ENCODE assay signal across 8 cellular contexts in the genomic region with DNA sequence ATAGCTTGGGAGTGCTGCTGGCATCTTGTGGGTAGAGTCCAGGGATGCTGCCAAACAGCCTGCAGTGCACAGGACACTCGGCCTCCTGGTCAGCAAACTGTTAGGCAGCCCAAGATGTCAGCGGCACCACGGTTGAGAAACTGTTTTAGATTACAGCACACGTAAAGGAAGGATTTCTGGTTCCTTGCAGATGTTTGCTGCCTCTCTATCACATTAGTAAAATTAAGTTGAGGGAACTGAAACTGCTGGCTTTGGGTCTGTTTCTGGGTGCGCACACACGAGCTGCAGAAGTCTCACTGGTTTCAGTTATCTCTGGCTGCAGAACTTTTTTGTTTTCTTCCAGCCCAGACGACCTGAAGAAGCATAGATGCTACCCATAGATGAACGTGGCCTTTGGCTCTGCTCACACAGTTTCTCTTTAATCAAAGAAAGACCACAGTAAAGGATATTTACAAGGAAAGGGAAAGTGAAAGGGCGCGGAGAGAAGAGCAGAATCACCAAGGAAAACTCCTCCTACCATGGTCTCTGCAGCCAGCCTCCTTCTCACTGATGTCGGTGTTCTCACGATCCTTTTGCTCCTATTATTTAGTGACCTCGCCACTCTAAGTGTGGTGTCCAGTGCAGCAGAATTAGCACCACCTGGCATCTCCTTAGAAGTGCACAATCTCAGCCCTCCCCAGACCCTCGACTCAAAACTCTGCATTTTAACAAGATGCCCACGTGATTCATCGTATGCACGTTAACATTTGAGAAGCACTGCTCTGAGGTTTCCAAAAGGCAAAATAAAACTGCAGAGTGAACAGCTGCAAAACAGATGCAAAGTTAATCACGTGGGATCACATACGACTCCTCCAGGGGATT. TPM values are rescaled to one million over a fixed set of nuclear protein-coding genes. Genes with fewer than 3 reads are reported as not detected.
DNase-seq lines count a peak whose midpoint lies in the region; ATAC-seq and TF ChIP-seq lines count a peak whose summit lies in the region.

No MANE protein-coding gene starts in this region.

- H3K56ac ChIP-seq in mesendoderm (ENCODE audit: low read length): no peak overlapping the region

- peaks cover 37% of the 10 kb centered on the region for H3K4me1 ChIP-seq in lower lobe of right lung
- H3K4me1 ChIP-seq in upper lobe of left lung: peaks cover 23 to 37% (median 27%) of the 10 kb centered on the region in 4 donors
- peaks cover 7% of the 10 kb centered on the region for H3K4me1 ChIP-seq in mesendoderm (ENCODE audit: control insufficient read depth, low read depth, low read length)

- WGBS in upper lobe of left lung, 2 donors: 17 to 24% methylated on average over 19 of the region's 19 CpGs
- no CpG with 5 or more reads among the region's 19 CpGs for WGBS in mesendoderm (ENCODE audit: extremely low coverage, insufficient coverage, low lambda C conversion rate)

- H3K4me2 ChIP-seq in mesendoderm (ENCODE audit: low read length): no peak overlapping the region

- H3K23ac ChIP-seq in mesendoderm (ENCODE audit: low read length): no peak overlapping the region

- H3K79me1 ChIP-seq in mesendoderm (ENCODE audit: low read length): no peaks in the 10 kb centered on the region

- H3K9ac ChIP-seq in mesendoderm (ENCODE audit: low read length): no peak overlapping the region

- in situ Hi-C loops in astrocyte of the spinal cord (cut with HindIII; ENCODE audit: low sequenced_read_pairs): no loop called here

- H3K4me3 ChIP-seq in astrocyte of the spinal cord (ENCODE audit: low read depth, low read length) (peak overlapping the region; percentile 26), lower lobe of right lung (peak overlapping the region; percentile 53), upper lobe of left lung (peak overlapping the region; percentile 28 to 51 (median 42)), mesendoderm (ENCODE audit: low read length) (no peak overlapping the region)

- TF ChIP-seq POLR2A in upper lobe of left lung (IDR thresholded peaks at IDR 0.05): peak in 1 of 4 donors; percentile 13

- TF ChIP-seq CTCF in astrocyte of the spinal cord (IDR thresholded peaks at IDR 0.05; ENCODE audit: low read depth, low read length) (no peak), lower lobe of right lung (IDR thresholded peaks at IDR 0.05) (no peak), upper lobe of left lung (IDR thresholded peaks at IDR 0.05) (no peak)

- H3K27ac ChIP-seq in lower lobe of right lung: peak overlapping the region; percentile 91
- peak overlapping the region; percentile 87 to 96 (median 90) for H3K27ac ChIP-seq in upper lobe of left lung
- no peak overlapping the region for H3K27ac ChIP-seq in mesendoderm (ENCODE audit: low read depth, low read length)

- H2BK15ac ChIP-seq in mesendoderm (replicated peaks; ENCODE audit: low read depth): no peak overlapping the region

- no peaks in the 10 kb centered on the region for H3K79me2 ChIP-seq in mesendoderm (ENCODE audit: control insufficient read depth, insufficient read depth, low read length)

- H3K27me3 ChIP-seq in lower lobe of right lung (ENCODE audit: low read depth): no peaks in the 10 kb centered on the region
- H3K27me3 ChIP-seq in upper lobe of left lung: no peaks in the 10 kb centered on the region
- no peaks in the 10 kb centered on the region for H3K27me3 ChIP-seq in mesendoderm (ENCODE audit: insufficient read depth, low read length, poor library complexity)

- H3K18ac ChIP-seq in mesendoderm (ENCODE audit: low read length): no peak overlapping the region

- intact Hi-C loops in lower lobe of right lung (cut with DNase I): no loop called here

- TF ChIP-seq EP300 in upper lobe of left lung (IDR thresholded peaks at IDR 0.05): no peak

- no peaks in the 10 kb centered on the region for H3K9me3 ChIP-seq in lower lobe of right lung
- no peaks in the 10 kb centered on the region for H3K9me3 ChIP-seq in upper lobe of left lung

- no peak overlapping the region for H4K5ac ChIP-seq in mesendoderm (ENCODE audit: low read length)

- no peak for DNase-seq in activated CD4-positive, CD25-positive, alpha-beta regulatory T cell (lab: John Stamatoyannopoulos, UW)
- peak; percentile 88 for DNase-seq in NOMO-1 treated with DMSO at 0.1 percent for 48 hours (lab: John Stamatoyannopoulos, UW; ENCODE audit: unreplicated experiment)
- DNase-seq in astrocyte of the spinal cord (ENCODE audit: low read depth, low spot score): peak; percentile 74
- no peak for DNase-seq in lower lobe of right lung
- DNase-seq in upper lobe of left lung: peak in 1 of 2 donors; percentile 32
- no peak for DNase-seq in mesendoderm

- ATAC-seq in activated CD4-positive, CD25-positive, alpha-beta regulatory T cell treated with anti-CD3 and anti-CD28 coated beads, Interleukin-2, amount 50 U/mL, for 24 hours: peak; percentile 44 to 47
- peak; percentile 46 for ATAC-seq in HG02610 (IDR thresholded peaks at IDR 0.05; ENCODE audit: unreplicated experiment)
- ATAC-seq in lower lobe of right lung: peak; percentile 2 to 5
- peak in 1 of 2 donors; percentile 46 for ATAC-seq in upper lobe of left lung (ENCODE audit: low FRiP score in 2 of 2)

- H4K8ac ChIP-seq in mesendoderm (ENCODE audit: low read depth, low read length): no peak overlapping the region

- H3K36me3 ChIP-seq in lower lobe of right lung: no peaks in the 10 kb centered on the region
- no peaks in the 10 kb centered on the region for H3K36me3 ChIP-seq in upper lobe of left lung
- H3K36me3 ChIP-seq in mesendoderm (ENCODE audit: control insufficient read depth, insufficient read depth, low read length): no peaks in the 10 kb centered on the region

- no peak overlapping the region for H2BK5ac ChIP-seq in mesendoderm (ENCODE audit: low read length)

- H2BK120ac ChIP-seq in mesendoderm (ENCODE audit: low read depth, low read length): no peak overlapping the region

- no peak overlapping the region for H2AK5ac ChIP-seq in mesendoderm (ENCODE audit: low read length)

- no peak overlapping the region for H3K4ac ChIP-seq in mesendoderm (ENCODE audit: low read depth, low read length)

RNA-seq across cellular contexts. Expression of gene AKAP13, which starts 50.6 kb away (rescaled TPM):
- total RNA-seq in lower lobe of right lung (443 TPM), upper lobe of left lung (1,000 to 10,000 TPM in 1 of 6 donors, 100 to 1,000 TPM in 5; 329 to 1,278 (median 748) TPM)
- polyA plus RNA-seq in mesendoderm (2013, experiment 1 of 2): 23.0 TPM
- polyA plus RNA-seq in mesendoderm (2013, experiment 2 of 2): 24.9 TPM

Comparison
In these comparisons a context has a peak if more than half of its experiments do, and no peak if none do; other contexts are left out.
1. DNase-seq: peak in NOMO-1 treated with DMSO at 0.1 percent for 48 hours (single experiment) and astrocyte of the spinal cord (single experiment); none in activated CD4-positive, CD25-positive, alpha-beta regulatory T cell (0 of 4), lower lobe of right lung (single experiment) and mesendoderm (single experiment).